ENCODE assay signal across 23 cellular contexts in genomic region chr7:114862406-114862805, GRCh38. TPM values are rescaled to one million over a fixed set of nuclear protein-coding genes. Genes with fewer than 3 reads are reported as not detected.
DNase-seq lines count a peak whose midpoint lies in the region; FAIRE-seq lines count a peak whose summit lies in the region.
"Had no signal": no experiment of that assay in that cellular context is flagged by ENCODE, and none has a peak within 500 bp of the region (broad histone marks: within the 10 kb centered on the region; RNA-seq: fewer than 3 reads in every experiment).

No MANE protein-coding gene starts in this region.

- no peaks in the 10 kb centered on the region for H3K9me3 Mint-ChIP-seq in activated naive CD4-positive, alpha-beta T cell treated with anti-CD3 and anti-CD28 coated beads, Interleukin-2, amount 50 U/mL, for 24 hours
- H3K9me3 Mint-ChIP-seq: CD14-positive monocyte; CD4-positive, alpha-beta memory T cell; CD4-positive, CD25-positive, alpha-beta regulatory T cell; CD8-positive, alpha-beta memory T cell had no signal

- H3K4me1 Mint-ChIP-seq in activated naive CD4-positive, alpha-beta T cell treated with anti-CD3 and anti-CD28 coated beads, Interleukin-2, amount 50 U/mL, for 24 hours = peaks cover 9% of the 10 kb centered on the region
- H3K4me1 Mint-ChIP-seq: CD14-positive monocyte had no signal

- no peak overlapping the region for H3K4me3 Mint-ChIP-seq in activated naive CD4-positive, alpha-beta T cell treated with anti-CD3 and anti-CD28 coated beads, Interleukin-2, amount 50 U/mL, for 24 hours
- H3K4me3 Mint-ChIP-seq: CD14-positive monocyte; CD4-positive, alpha-beta memory T cell; CD4-positive, CD25-positive, alpha-beta regulatory T cell; CD8-positive, alpha-beta memory T cell had no signal

- H3K36me3 Mint-ChIP-seq in activated naive CD4-positive, alpha-beta T cell treated with anti-CD3 and anti-CD28 coated beads, Interleukin-2, amount 50 U/mL, for 24 hours = no peaks in the 10 kb centered on the region
- H3K36me3 Mint-ChIP-seq: CD14-positive monocyte; CD4-positive, alpha-beta memory T cell; CD4-positive, CD25-positive, alpha-beta regulatory T cell; CD8-positive, alpha-beta memory T cell had no signal

- H3K27ac Mint-ChIP-seq in activated naive CD4-positive, alpha-beta T cell treated with anti-CD3 and anti-CD28 coated beads, Interleukin-2, amount 50 U/mL, for 24 hours = peak overlapping the region; percentile 9
- H3K27ac Mint-ChIP-seq: CD14-positive monocyte; CD4-positive, alpha-beta memory T cell; CD4-positive, CD25-positive, alpha-beta regulatory T cell; CD8-positive, alpha-beta memory T cell had no signal

- DNase-seq in activated naive CD4-positive, alpha-beta T cell treated with anti-CD3 and anti-CD28 coated beads, Interleukin-2, amount 50 U/mL, for 16 hours = no peak
- peak; percentile 52 to 63 for DNase-seq in dermis microvascular lymphatic vessel endothelial cell (ENCODE audit: low read depth in 2 of 2)
- no peak for DNase-seq in effector CD4-positive, alpha-beta T cell
- DNase-seq: ACHN; BE2C; C1 segment of cervical spinal cord; CD4-positive, alpha-beta memory T cell; CD4-positive, CD25-positive, alpha-beta regulatory T cell; CD8-positive, alpha-beta memory T cell; COR-L47; DMS 273 treated with DMSO at 0.1 percent for 48 hours; DMS153; DMS53; DMS79; DND-41; EL; GDM1 had no signal

- peak; percentile 3 for FAIRE-seq in A204.1 (lab: Jason Lieb, UNC)
- FAIRE-seq: GM12878, GM18507 had no signal

- H3K27me3 Mint-ChIP-seq in activated naive CD4-positive, alpha-beta T cell treated with anti-CD3 and anti-CD28 coated beads, Interleukin-2, amount 50 U/mL, for 24 hours = no peaks in the 10 kb centered on the region
- H3K27me3 Mint-ChIP-seq: CD4-positive, CD25-positive, alpha-beta regulatory T cell had no signal

RNA-seq across cellular contexts. Expression of gene MDFIC, which starts 59.5 kb away (rescaled TPM):
- 40.8 and 60.6 TPM in 2 replicates for total RNA-seq in dermis microvascular lymphatic vessel endothelial cell
- total RNA-seq: G401 had no signal

Comparison
In these comparisons a context has a peak if more than half of its experiments do, and no peak if none do; other contexts are left out.
1. DNase-seq: peak in dermis microvascular lymphatic vessel endothelial cell (2 of 2); none in activated naive CD4-positive, alpha-beta T cell treated with anti-CD3 and anti-CD28 coated beads, Interleukin-2, amount 50 U/mL, for 16 hours (single experiment) and effector CD4-positive, alpha-beta T cell (single experiment).